1 cellular context compared by ENCODE assay signal in the genomic region with DNA sequence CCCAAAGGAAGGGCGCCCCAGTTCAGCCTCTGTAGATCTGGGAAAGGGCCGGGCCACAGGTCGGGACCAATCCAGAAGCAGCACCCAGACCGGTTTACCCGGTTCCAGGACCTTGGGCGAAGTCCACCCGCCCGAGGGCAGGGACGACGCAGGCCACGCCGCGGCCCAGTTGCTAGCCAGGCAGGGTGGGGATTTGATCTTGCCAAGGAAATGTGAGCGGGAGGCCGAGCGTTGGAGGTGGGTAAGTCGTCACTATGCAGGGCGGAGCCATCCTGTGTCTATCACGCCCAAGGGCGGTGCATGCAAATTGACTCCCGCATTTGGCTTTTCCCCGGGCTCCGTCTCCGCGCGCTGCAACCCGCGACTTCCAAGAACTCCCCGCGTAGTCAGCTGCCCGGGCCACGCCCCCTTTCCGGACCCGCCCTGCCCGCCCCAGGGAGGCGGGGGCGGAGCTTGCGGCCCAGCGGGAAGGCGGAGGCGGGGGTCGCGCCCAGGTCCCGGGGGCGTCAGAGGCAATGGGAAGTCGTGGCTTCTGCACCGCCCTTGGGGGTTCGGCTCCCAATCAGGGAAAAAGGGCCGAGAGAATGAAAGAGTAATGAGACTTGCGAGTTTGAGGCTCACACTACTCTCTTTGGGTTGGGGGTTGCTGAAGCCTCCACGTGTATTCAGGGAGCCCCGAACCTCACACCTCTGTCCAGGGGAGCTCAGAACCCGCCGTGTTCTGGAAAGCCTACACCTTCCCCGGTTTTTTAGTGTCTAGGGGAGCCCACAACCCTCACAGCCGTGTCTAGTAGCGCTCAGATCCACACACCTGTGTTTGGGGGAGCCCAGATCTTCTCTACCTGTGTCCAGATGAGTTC.
TF ChIP-seq lines count a peak whose summit lies in the region.

No MANE protein-coding gene starts in this region.

TF ChIP-seq in GM12878, 131 proteins besides CTCF, POLR2A, EP300 and RAD21 (continued from another document and continues in another):
- TF ChIP-seq, protein P1, sequence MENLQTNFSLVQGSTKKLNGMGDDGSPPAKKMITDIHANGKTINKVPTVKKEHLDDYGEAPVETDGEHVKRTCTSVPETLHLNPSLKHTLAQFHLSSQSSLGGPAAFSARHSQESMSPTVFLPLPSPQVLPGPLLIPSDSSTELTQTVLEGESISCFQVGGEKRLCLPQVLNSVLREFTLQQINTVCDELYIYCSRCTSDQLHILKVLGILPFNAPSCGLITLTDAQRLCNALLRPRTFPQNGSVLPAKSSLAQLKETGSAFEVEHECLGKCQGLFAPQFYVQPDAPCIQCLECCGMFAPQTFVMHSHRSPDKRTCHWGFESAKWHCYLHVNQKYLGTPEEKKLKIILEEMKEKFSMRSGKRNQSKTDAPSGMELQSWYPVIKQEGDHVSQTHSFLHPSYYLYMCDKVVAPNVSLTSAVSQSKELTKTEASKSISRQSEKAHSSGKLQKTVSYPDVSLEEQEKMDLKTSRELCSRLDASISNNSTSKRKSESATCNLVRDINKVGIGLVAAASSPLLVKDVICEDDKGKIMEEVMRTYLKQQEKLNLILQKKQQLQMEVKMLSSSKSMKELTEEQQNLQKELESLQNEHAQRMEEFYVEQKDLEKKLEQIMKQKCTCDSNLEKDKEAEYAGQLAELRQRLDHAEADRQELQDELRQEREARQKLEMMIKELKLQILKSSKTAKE (IDR thresholded peaks at IDR 0.05; ENCODE audit: low read depth, poor library complexity, severe bottlenecking), result no peak
- TF ChIP-seq KLF5 (IDR thresholded peaks at IDR 0.05; ENCODE audit: partially characterized antibody) (no peak), CBX5 (IDR thresholded peaks at IDR 0.05; ENCODE audit: low read depth) (no peak), MEF2B (IDR thresholded peaks at IDR 0.05; ENCODE audit: partially characterized antibody, poor library complexity, severe bottlenecking) (no peak), NR2C1 (IDR thresholded peaks at IDR 0.05) (no peak), SPI1 (IDR thresholded peaks at IDR 0.05; ENCODE audit: borderline replicate concordance, insufficient read depth, low read depth, low read length) (no peak), DPF2 (IDR thresholded peaks at IDR 0.05) (peak; percentile 55; the same call in 1 of the 2 replicates), FOXK2 (IDR thresholded peaks at IDR 0.05) (no peak), BCL11A (IDR thresholded peaks at IDR 0.05; ENCODE audit: low read depth, low read length) (no peak), KAT2A (conservative IDR thresholded peaks at IDR 0.05; ENCODE audit: control insufficient read depth, low read depth, low read length) (no peak), YY1 (IDR thresholded peaks at IDR 0.05; ENCODE audit: low read depth, low read length) (no peak), CREM (IDR thresholded peaks at IDR 0.05; ENCODE audit: low read depth) (peak; percentile 60; the same call in 1 of the 2 replicates), ZZZ3 (IDR thresholded peaks at IDR 0.05; ENCODE audit: control insufficient read depth, insufficient read length, low read depth) (no peak), MEF2A (IDR thresholded peaks at IDR 0.05; ENCODE audit: insufficient read depth, low read depth, low read length) (no peak), ASH2L (IDR thresholded peaks at IDR 0.05; ENCODE audit: borderline replicate concordance, low read depth) (no peak), BHLHE40 (IDR thresholded peaks at IDR 0.05; ENCODE audit: borderline replicate concordance in 1 of 2, low read depth in 2 of 2, low read length in 1 of 2) (peak in 1 of 2 experiments; percentile 71; a peak in 2 of 4 replicates), CBX3 (IDR thresholded peaks at IDR 0.05; ENCODE audit: borderline replicate concordance, low read depth) (no peak), PML (IDR thresholded peaks at IDR 0.05; ENCODE audit: low read length) (peak; percentile 35; the same call in 1 of the 2 replicates), ZNF207 (IDR thresholded peaks at IDR 0.05; ENCODE audit: borderline replicate concordance) (no peak), RCOR1 (conservative IDR thresholded peaks at IDR 0.05; ENCODE audit: low read depth, low read length) (0 out of 2 replicates have a peak, but pooled peaks have one; percentile 38), HDGF (IDR thresholded peaks at IDR 0.05) (peak; percentile 84; the same call in 1 of the 2 replicates)
- TF ChIP-seq, protein P2, sequence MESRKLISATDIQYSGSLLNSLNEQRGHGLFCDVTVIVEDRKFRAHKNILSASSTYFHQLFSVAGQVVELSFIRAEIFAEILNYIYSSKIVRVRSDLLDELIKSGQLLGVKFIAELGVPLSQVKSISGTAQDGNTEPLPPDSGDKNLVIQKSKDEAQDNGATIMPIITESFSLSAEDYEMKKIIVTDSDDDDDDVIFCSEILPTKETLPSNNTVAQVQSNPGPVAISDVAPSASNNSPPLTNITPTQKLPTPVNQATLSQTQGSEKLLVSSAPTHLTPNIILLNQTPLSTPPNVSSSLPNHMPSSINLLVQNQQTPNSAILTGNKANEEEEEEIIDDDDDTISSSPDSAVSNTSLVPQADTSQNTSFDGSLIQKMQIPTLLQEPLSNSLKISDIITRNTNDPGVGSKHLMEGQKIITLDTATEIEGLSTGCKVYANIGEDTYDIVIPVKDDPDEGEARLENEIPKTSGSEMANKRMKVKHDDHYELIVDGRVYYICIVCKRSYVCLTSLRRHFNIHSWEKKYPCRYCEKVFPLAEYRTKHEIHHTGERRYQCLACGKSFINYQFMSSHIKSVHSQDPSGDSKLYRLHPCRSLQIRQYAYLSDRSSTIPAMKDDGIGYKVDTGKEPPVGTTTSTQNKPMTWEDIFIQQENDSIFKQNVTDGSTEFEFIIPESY (IDR thresholded peaks at IDR 0.05), result no peak
- TF ChIP-seq, protein P3, sequence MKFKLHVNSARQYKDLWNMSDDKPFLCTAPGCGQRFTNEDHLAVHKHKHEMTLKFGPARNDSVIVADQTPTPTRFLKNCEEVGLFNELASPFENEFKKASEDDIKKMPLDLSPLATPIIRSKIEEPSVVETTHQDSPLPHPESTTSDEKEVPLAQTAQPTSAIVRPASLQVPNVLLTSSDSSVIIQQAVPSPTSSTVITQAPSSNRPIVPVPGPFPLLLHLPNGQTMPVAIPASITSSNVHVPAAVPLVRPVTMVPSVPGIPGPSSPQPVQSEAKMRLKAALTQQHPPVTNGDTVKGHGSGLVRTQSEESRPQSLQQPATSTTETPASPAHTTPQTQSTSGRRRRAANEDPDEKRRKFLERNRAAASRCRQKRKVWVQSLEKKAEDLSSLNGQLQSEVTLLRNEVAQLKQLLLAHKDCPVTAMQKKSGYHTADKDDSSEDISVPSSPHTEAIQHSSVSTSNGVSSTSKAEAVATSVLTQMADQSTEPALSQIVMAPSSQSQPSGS (IDR thresholded peaks at IDR 0.05; ENCODE audit: low read length), result no peak
- TF ChIP-seq, protein P4, sequence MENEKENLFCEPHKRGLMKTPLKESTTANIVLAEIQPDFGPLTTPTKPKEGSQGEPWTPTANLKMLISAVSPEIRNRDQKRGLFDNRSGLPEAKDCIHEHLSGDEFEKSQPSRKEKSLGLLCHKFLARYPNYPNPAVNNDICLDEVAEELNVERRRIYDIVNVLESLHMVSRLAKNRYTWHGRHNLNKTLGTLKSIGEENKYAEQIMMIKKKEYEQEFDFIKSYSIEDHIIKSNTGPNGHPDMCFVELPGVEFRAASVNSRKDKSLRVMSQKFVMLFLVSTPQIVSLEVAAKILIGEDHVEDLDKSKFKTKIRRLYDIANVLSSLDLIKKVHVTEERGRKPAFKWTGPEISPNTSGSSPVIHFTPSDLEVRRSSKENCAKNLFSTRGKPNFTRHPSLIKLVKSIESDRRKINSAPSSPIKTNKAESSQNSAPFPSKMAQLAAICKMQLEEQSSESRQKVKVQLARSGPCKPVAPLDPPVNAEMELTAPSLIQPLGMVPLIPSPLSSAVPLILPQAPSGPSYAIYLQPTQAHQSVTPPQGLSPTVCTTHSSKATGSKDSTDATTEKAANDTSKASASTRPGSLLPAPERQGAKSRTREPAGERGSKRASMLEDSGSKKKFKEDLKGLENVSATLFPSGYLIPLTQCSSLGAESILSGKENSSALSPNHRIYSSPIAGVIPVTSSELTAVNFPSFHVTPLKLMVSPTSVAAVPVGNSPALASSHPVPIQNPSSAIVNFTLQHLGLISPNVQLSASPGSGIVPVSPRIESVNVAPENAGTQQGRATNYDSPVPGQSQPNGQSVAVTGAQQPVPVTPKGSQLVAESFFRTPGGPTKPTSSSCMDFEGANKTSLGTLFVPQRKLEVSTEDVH (IDR thresholded peaks at IDR 0.05; ENCODE audit: low read depth, partially characterized antibody), result no peak
- TF ChIP-seq, protein P5, sequence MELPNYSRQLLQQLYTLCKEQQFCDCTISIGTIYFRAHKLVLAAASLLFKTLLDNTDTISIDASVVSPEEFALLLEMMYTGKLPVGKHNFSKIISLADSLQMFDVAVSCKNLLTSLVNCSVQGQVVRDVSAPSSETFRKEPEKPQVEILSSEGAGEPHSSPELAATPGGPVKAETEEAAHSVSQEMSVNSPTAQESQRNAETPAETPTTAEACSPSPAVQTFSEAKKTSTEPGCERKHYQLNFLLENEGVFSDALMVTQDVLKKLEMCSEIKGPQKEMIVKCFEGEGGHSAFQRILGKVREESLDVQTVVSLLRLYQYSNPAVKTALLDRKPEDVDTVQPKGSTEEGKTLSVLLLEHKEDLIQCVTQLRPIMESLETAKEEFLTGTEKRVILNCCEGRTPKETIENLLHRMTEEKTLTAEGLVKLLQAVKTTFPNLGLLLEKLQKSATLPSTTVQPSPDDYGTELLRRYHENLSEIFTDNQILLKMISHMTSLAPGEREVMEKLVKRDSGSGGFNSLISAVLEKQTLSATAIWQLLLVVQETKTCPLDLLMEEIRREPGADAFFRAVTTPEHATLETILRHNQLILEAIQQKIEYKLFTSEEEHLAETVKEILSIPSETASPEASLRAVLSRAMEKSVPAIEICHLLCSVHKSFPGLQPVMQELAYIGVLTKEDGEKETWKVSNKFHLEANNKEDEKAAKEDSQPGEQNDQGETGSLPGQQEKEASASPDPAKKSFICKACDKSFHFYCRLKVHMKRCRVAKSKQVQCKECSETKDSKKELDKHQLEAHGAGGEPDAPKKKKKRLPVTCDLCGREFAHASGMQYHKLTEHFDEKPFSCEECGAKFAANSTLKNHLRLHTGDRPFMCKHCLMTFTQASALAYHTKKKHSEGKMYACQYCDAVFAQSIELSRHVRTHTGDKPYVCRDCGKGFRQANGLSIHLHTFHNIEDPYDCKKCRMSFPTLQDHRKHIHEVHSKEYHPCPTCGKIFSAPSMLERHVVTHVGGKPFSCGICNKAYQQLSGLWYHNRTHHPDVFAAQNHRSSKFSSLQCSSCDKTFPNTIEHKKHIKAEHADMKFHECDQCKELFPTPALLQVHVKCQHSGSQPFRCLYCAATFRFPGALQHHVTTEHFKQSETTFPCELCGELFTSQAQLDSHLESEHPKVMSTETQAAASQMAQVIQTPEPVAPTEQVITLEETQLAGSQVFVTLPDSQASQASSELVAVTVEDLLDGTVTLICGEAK (IDR thresholded peaks at IDR 0.05; ENCODE audit: borderline replicate concordance), result no peak
- TF ChIP-seq, protein P6, sequence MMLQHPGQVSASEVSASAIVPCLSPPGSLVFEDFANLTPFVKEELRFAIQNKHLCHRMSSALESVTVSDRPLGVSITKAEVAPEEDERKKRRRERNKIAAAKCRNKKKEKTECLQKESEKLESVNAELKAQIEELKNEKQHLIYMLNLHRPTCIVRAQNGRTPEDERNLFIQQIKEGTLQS (IDR thresholded peaks at IDR 0.05; ENCODE audit: borderline replicate concordance, extremely low read depth, low read depth, low read length), result no peak
- TF ChIP-seq, protein P7, sequence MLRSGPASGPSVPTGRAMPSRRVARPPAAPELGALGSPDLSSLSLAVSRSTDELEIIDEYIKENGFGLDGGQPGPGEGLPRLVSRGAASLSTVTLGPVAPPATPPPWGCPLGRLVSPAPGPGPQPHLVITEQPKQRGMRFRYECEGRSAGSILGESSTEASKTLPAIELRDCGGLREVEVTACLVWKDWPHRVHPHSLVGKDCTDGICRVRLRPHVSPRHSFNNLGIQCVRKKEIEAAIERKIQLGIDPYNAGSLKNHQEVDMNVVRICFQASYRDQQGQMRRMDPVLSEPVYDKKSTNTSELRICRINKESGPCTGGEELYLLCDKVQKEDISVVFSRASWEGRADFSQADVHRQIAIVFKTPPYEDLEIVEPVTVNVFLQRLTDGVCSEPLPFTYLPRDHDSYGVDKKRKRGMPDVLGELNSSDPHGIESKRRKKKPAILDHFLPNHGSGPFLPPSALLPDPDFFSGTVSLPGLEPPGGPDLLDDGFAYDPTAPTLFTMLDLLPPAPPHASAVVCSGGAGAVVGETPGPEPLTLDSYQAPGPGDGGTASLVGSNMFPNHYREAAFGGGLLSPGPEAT (IDR thresholded peaks at IDR 0.05; ENCODE audit: low read depth), result 0 out of 2 replicates have a peak, but pooled peaks have one; percentile 10
- TF ChIP-seq, protein P8, sequence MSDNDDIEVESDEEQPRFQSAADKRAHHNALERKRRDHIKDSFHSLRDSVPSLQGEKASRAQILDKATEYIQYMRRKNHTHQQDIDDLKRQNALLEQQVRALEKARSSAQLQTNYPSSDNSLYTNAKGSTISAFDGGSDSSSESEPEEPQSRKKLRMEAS (IDR thresholded peaks at IDR 0.05; ENCODE audit: low read depth, low read length), result no peak
- TF ChIP-seq, protein P9, sequence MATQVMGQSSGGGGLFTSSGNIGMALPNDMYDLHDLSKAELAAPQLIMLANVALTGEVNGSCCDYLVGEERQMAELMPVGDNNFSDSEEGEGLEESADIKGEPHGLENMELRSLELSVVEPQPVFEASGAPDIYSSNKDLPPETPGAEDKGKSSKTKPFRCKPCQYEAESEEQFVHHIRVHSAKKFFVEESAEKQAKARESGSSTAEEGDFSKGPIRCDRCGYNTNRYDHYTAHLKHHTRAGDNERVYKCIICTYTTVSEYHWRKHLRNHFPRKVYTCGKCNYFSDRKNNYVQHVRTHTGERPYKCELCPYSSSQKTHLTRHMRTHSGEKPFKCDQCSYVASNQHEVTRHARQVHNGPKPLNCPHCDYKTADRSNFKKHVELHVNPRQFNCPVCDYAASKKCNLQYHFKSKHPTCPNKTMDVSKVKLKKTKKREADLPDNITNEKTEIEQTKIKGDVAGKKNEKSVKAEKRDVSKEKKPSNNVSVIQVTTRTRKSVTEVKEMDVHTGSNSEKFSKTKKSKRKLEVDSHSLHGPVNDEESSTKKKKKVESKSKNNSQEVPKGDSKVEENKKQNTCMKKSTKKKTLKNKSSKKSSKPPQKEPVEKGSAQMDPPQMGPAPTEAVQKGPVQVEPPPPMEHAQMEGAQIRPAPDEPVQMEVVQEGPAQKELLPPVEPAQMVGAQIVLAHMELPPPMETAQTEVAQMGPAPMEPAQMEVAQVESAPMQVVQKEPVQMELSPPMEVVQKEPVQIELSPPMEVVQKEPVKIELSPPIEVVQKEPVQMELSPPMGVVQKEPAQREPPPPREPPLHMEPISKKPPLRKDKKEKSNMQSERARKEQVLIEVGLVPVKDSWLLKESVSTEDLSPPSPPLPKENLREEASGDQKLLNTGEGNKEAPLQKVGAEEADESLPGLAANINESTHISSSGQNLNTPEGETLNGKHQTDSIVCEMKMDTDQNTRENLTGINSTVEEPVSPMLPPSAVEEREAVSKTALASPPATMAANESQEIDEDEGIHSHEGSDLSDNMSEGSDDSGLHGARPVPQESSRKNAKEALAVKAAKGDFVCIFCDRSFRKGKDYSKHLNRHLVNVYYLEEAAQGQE (IDR thresholded peaks at IDR 0.05; ENCODE audit: low read depth, low read length), result no peak
